9 cellular contexts compared by ENCODE assay signal in genomic region chr22:31630331-31631329, GRCh38. TPM values are rescaled to one million over a fixed set of nuclear protein-coding genes. Genes with fewer than 3 reads are reported as not detected.
DNase-seq lines count a peak whose midpoint lies in the region; ATAC-seq, FAIRE-seq and TF ChIP-seq lines count a peak whose summit lies in the region.
"Had no signal": no experiment of that assay in that cellular context is flagged by ENCODE, and none has a peak within 500 bp of the region (broad histone marks: within the 10 kb centered on the region; RNA-seq: fewer than 3 reads in every experiment).

No MANE protein-coding gene starts in this region.

- no peaks in the 10 kb centered on the region for H3K9me3 ChIP-seq in SJCRH30 (replicated peaks)
- no peaks in the 10 kb centered on the region for H3K9me3 ChIP-seq in neutrophil

- H3K4me3 ChIP-seq in SJCRH30 (peak overlapping the region; percentile 93), neutrophil (ENCODE audit: low read depth in 1 of 2, low read length in 1 of 2) (peak overlapping the region; percentile 55 to 73)

- H3K4me3 Mint-ChIP-seq in IgD-negative memory B cell: peak overlapping the region; percentile 84 to 93 (median 88)

- H3K27me3 ChIP-seq in SJCRH30 (no peaks in the 10 kb centered on the region), neutrophil (no peaks in the 10 kb centered on the region)

- H3K27ac Mint-ChIP-seq in IgD-negative memory B cell: peak overlapping the region; percentile 94 to 97 (median 95)

- no peaks in the 10 kb centered on the region; the same call in 1 of the 2 replicates for H3K4me1 ChIP-seq in SJCRH30
- peaks cover 69 to 74% of the 10 kb centered on the region in 2 experiments for H3K4me1 ChIP-seq in neutrophil (ENCODE audit: control insufficient read depth in 1 of 2, insufficient read depth in 1 of 2, low read depth in 1 of 2, low read length in 1 of 2)

- peak; percentile 82 to 85 for DNase-seq in SJCRH30
- DNase-seq in activated naive CD4-positive, alpha-beta T cell (lab: John Stamatoyannopoulos, UW): peak; percentile 61 to 84 (median 73)
- DNase-seq in frontal cortex (ENCODE audit: low spot score in 2 of 2): peak; percentile 72 to 88
- peak in 45 of 49 donors; percentile 35 to 94 (median 74) for DNase-seq in substantia nigra (lab: John Stamatoyannopoulos, UW)

- H3K27ac ChIP-seq in C4-2B (peak overlapping the region; percentile 77), SJCRH30 (peak overlapping the region; percentile 73), neutrophil (peak overlapping the region; percentile 92), substantia nigra (ENCODE audit: low read depth, low read length, poor library complexity, severe bottlenecking) (peak overlapping the region; percentile 89)

- ATAC-seq in GM19438 (IDR thresholded peaks at IDR 0.05; ENCODE audit: low read depth, unreplicated experiment): peak; percentile 54

- H3K9me3 Mint-ChIP-seq in IgD-negative memory B cell: no peaks in the 10 kb centered on the region

- peaks cover 2% of the 10 kb centered on the region for H3K36me3 Mint-ChIP-seq in IgD-negative memory B cell

- TF ChIP-seq CTCF in C4-2B (conservative IDR thresholded peaks at IDR 0.05) (no peak), neutrophil (IDR thresholded peaks at IDR 0.05) (no peak)

- FAIRE-seq in frontal cortex (lab: Jason Lieb, UNC): no peak
- FAIRE-seq: TTC549 had no signal

- peaks cover 29 to 33% (median 29%) of the 10 kb centered on the region in 3 donors for H3K4me1 Mint-ChIP-seq in IgD-negative memory B cell

- no peaks in the 10 kb centered on the region for H3K36me3 ChIP-seq in SJCRH30
- peaks cover 81% of the 10 kb centered on the region for H3K36me3 ChIP-seq in neutrophil

- H3K27me3 Mint-ChIP-seq in IgD-negative memory B cell: no peaks in the 10 kb centered on the region

RNA-seq across cellular contexts. Expression of gene PISD, which starts 31.4 kb away (rescaled TPM):
- polyA plus RNA-seq in IgD-negative memory B cell: 20.7 TPM
- 18.6 and 20.1 TPM in 2 replicates for total RNA-seq in SJCRH30 (2014; rRNA removed; shearing (Covaris generic))
- total RNA-seq in frontal cortex: 34.2 TPM

Comparison
In these comparisons a context has a peak if more than half of its experiments do, and no peak if none do; other contexts are left out.
1. Peak in every context shown above with its lines: DNase-seq, ATAC-seq, H3K4me3 ChIP-seq and H3K27ac ChIP-seq.